8 cellular contexts compared by ENCODE assay signal in the genomic region with DNA sequence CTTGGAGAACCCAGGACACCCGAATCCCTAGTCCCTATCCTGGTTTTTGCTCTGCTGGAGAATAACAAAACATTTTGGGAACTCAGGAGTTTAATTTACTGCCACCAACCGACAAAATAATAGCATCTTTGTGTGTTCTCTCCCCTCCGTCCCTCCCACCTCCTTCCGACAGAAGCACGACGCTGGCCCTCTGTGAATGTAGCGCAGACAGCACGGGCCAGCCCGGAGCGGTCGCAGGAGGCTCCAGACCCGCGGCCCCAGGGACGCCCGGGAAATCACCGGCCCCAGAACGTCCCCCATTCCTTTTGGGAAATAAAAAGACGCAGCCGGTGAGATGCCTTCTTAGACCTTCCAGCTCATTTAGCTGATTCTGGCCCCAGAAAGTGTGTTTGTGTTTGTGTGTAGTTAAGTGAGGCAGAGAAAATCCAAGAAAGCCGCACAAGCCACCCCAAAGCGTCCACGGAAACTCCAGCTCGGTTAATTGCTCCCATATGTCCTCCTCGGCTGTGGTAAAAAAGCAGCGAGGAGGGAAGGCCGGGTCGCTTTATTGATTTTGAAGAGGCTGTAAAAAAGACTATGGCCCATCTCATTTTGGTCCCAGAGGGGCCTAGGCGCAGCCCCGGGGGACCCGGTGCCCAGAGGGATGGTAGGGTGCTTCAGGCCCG. TPM values are rescaled to one million over a fixed set of nuclear protein-coding genes. Genes with fewer than 3 reads are reported as not detected.
DNase-seq lines count a peak whose midpoint lies in the region; ATAC-seq and TF ChIP-seq lines count a peak whose summit lies in the region.

No MANE protein-coding gene starts in this region.

- ATAC-seq in GM21447 (IDR thresholded peaks at IDR 0.05; ENCODE audit: unreplicated experiment) = no peak
- ATAC-seq in omental fat pad (ENCODE audit: low FRiP score) = no peak

- H3K4me2 ChIP-seq in hepatocyte = peak overlapping the region; percentile 93

- peak overlapping the region; percentile 92 for H2AFZ ChIP-seq in hepatocyte

- H3K36me3 ChIP-seq in ascending aorta = no peaks in the 10 kb centered on the region
- H3K36me3 ChIP-seq in hepatocyte (replicated peaks; ENCODE audit: insufficient read depth, low read depth) = no peaks in the 10 kb centered on the region

- H3K27ac ChIP-seq in ascending aorta = peak overlapping the region; percentile 86 to 93
- peak overlapping the region; percentile 94 for H3K27ac ChIP-seq in hepatocyte

- H3K4me1 ChIP-seq in ascending aorta = peaks cover 3 to 20% of the 10 kb centered on the region in 2 donors
- H3K4me1 ChIP-seq in hepatocyte (ENCODE audit: insufficient read depth) = peaks cover 30% of the 10 kb centered on the region

- DNase-seq in GM04503 (ENCODE audit: low read depth) (peak; percentile 53), Kasumi-1 (lab: John Stamatoyannopoulos, UW) (peak; percentile 34 to 42), ascending aorta (ENCODE audit: low spot score in 2 of 2) (peak in 1 of 2 donors; percentile 72), hepatocyte (ENCODE audit: low spot score) (peak; percentile 64), putamen (ENCODE audit: low spot score) (peak; percentile 84), NCI-H2107 treated with DMSO at 0.1 percent for 48 hours (lab: John Stamatoyannopoulos, UW; ENCODE audit: unreplicated experiment) (no peak), omental fat pad (ENCODE audit: low spot score) (no peak)

- peaks cover 33% of the 10 kb centered on the region for H3K79me2 ChIP-seq in hepatocyte

- H3K4me3 ChIP-seq in ascending aorta = peak overlapping the region; percentile 92 to 98
- H3K4me3 ChIP-seq in hepatocyte = peak overlapping the region; percentile 71

- TF ChIP-seq CTCF in ascending aorta (IDR thresholded peaks at IDR 0.05) = no peak
- TF ChIP-seq CTCF in hepatocyte (IDR thresholded peaks at IDR 0.05; ENCODE audit: poor library complexity) = no peak
- TF ChIP-seq CTCF in omental fat pad (IDR thresholded peaks at IDR 0.05) = no peak

- no peaks in the 10 kb centered on the region for H3K9me2 ChIP-seq in hepatocyte (replicated peaks; ENCODE audit: insufficient read depth)

- intact Hi-C loops in ascending aorta (cut with DNase I) = loop anchor here (1.0 to 10.0 kb wide), 9 partner anchors 14 to 647 kb away; a partner anchor contains a TSS

- no peaks in the 10 kb centered on the region for H3K27me3 ChIP-seq in ascending aorta
- no peaks in the 10 kb centered on the region for H3K27me3 ChIP-seq in hepatocyte

- no peaks in the 10 kb centered on the region for H3K9me3 ChIP-seq in ascending aorta
- no peaks in the 10 kb centered on the region for H3K9me3 ChIP-seq in hepatocyte (ENCODE audit: low read depth)

- WGBS in hepatocyte (ENCODE audit: low lambda C conversion rate, missing lambda C conversion rate) = 2% methylated on average over 31 of the region's 31 CpGs

- peaks cover 17% of the 10 kb centered on the region for H4K20me1 ChIP-seq in hepatocyte (ENCODE audit: insufficient read depth, poor library complexity, severe bottlenecking)

RNA-seq across cellular contexts. Expression of a gene that starts 0.6 kb away (rescaled TPM):
- total RNA-seq in ascending aorta (45.4 TPM), hepatocyte (18.5 and 20.6 TPM in 2 replicates), omental fat pad (10 to 100 TPM; 26.4 to 72.5 (median 34.9) TPM)
- 8.3 and 8.9 TPM in 2 replicates for polyA plus RNA-seq in hepatocyte

Comparison
In these comparisons a context has a peak if more than half of its experiments do, and no peak if none do; other contexts are left out.
1. DNase-seq: peak in GM04503 (single experiment), Kasumi-1 (2 of 2), hepatocyte (single experiment) and putamen (single experiment); none in NCI-H2107 treated with DMSO at 0.1 percent for 48 hours (single experiment) and omental fat pad (single experiment).